Comparison of ENCODE assay signal across 14 cellular contexts in the genomic region with DNA sequence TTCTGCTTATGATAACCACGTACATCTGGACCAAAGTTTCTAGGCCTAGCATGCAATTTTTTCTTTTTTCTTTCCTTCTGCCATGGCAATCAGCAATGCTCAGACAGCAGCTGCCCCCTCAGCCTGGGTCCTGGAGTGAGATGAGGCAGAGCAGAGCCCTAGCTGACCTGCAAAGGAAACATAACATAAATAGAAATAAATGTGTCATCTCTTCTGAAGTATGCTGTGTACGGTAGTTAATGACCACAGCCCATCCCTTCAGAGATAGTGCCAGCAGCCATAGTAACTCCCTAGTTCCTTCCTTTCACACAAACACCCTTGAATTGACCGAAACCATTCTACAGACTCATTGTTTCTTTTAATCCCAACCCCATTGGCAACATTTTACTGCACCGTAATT. TPM values are rescaled to one million over a fixed set of nuclear protein-coding genes. Genes with fewer than 3 reads are reported as not detected.
DNase-seq lines count a peak whose midpoint lies in the region; ATAC-seq and TF ChIP-seq lines count a peak whose summit lies in the region.
"Had no signal": no experiment of that assay in that cellular context is flagged by ENCODE, and none has a peak within 500 bp of the region (broad histone marks: within the 10 kb centered on the region; RNA-seq: fewer than 3 reads in every experiment).

No MANE protein-coding gene starts in this region.

- H3K9me3 Mint-ChIP-seq in activated T-cell treated with anti-CD3 and anti-CD28 coated beads, Interleukin-2, amount 50 U/mL, for 24 hours, result no peaks in the 10 kb centered on the region
- H3K9me3 Mint-ChIP-seq in activated T-cell treated with anti-CD3 and anti-CD28 coated beads, Interleukin-2, amount 50 U/mL, for 4 hours, result no peaks in the 10 kb centered on the region
- H3K9me3 Mint-ChIP-seq: T-helper 1 cell treated with Interleukin-12 subunit alpha and Interleukin-12 subunit beta and Interleukin-4 antibody, amounts not matched to agents 30 μg/mL and 1 μg/mL, for 36 hours had no signal

- H3K4me1 Mint-ChIP-seq in activated T-cell treated with anti-CD3 and anti-CD28 coated beads, Interleukin-2, amount 50 U/mL, for 24 hours (ENCODE audit: low read depth), result peaks cover 66% of the 10 kb centered on the region
- H3K4me1 Mint-ChIP-seq in activated T-cell treated with anti-CD3 and anti-CD28 coated beads, Interleukin-2, amount 50 U/mL, for 4 hours (ENCODE audit: low read depth), result peaks cover 58% of the 10 kb centered on the region

- no peak for DNase-seq in activated T-cell treated with anti-CD3 and anti-CD28 coated beads, Interleukin-2, amount 50 U/mL, for 24 hours
- DNase-seq in activated T-cell treated with anti-CD3 and anti-CD28 coated beads, Interleukin-2, amount 50 U/mL, for 4 hours, result no peak
- DNase-seq in MV-4-11 (lab: John Stamatoyannopoulos, UW) (peak; percentile 65), fibroblast of villous mesenchyme (ENCODE audit: low read depth) (peak; percentile 88), posterior cingulate gyrus (no peak), GM03348 (ENCODE audit: low spot score) (no peak), SHP77 treated with DMSO at 0.1 percent for 48 hours (lab: John Stamatoyannopoulos, UW) (no peak), NCI-H82 (lab: John Stamatoyannopoulos, UW) (no peak)
- DNase-seq: colonic mucosa, foreskin keratinocyte, islet precursor cell, NCI-H146, small intestine had no signal

- H3K4me3 ChIP-seq in fibroblast of villous mesenchyme (ENCODE audit: low read depth, low read length), result no peak overlapping the region
- H3K4me3 ChIP-seq: colonic mucosa had no signal

- H3K27me3 Mint-ChIP-seq in activated T-cell treated with anti-CD3 and anti-CD28 coated beads, Interleukin-2, amount 50 U/mL, for 24 hours, result no peaks in the 10 kb centered on the region
- H3K27me3 Mint-ChIP-seq in activated T-cell treated with anti-CD3 and anti-CD28 coated beads, Interleukin-2, amount 50 U/mL, for 4 hours (ENCODE audit: low read depth), result no peaks in the 10 kb centered on the region

- no peak for ATAC-seq in activated T-cell treated with anti-CD3 and anti-CD28 coated beads, Interleukin-2, amount 50 U/mL, for 4 hours
- ATAC-seq: foreskin keratinocyte had no signal

- intact Hi-C loops in posterior cingulate gyrus (cut with DNase I), result no loop called here

- H3K4me3 Mint-ChIP-seq in activated T-cell treated with anti-CD3 and anti-CD28 coated beads, Interleukin-2, amount 50 U/mL, for 24 hours, result no peak overlapping the region
- no peak overlapping the region for H3K4me3 Mint-ChIP-seq in activated T-cell treated with anti-CD3 and anti-CD28 coated beads, Interleukin-2, amount 50 U/mL, for 4 hours

- peak overlapping the region; percentile 26 for H3K27ac Mint-ChIP-seq in activated T-cell treated with anti-CD3 and anti-CD28 coated beads, Interleukin-2, amount 50 U/mL, for 24 hours

- H3K36me3 Mint-ChIP-seq in activated T-cell treated with anti-CD3 and anti-CD28 coated beads, Interleukin-2, amount 50 U/mL, for 24 hours (ENCODE audit: low read depth), result no peaks in the 10 kb centered on the region
- H3K36me3 Mint-ChIP-seq in activated T-cell treated with anti-CD3 and anti-CD28 coated beads, Interleukin-2, amount 50 U/mL, for 4 hours (ENCODE audit: insufficient read depth), result no peaks in the 10 kb centered on the region

- TF ChIP-seq CTCF in fibroblast of villous mesenchyme (IDR thresholded peaks at IDR 0.05; ENCODE audit: insufficient read depth, low read depth, low read length), result no peak

RNA-seq across cellular contexts. Expression of a gene that starts 8.4 kb away (rescaled TPM):
- total RNA-seq in activated T-cell treated with anti-CD3 and anti-CD28 coated beads, Interleukin-2, amount 50 U/mL, for 4 hours, result 100 to 1,000 TPM; 112 to 126 (median 115) TPM
- 38.3 and 76.4 TPM in 2 replicates for total RNA-seq in fibroblast of villous mesenchyme

Comparison
In these comparisons a context has a peak if more than half of its experiments do, and no peak if none do; other contexts are left out.
1. DNase-seq: peak in MV-4-11 (single experiment) and fibroblast of villous mesenchyme (single experiment); none in activated T-cell treated with anti-CD3 and anti-CD28 coated beads, Interleukin-2, amount 50 U/mL, for 24 hours (single experiment), activated T-cell treated with anti-CD3 and anti-CD28 coated beads, Interleukin-2, amount 50 U/mL, for 4 hours (single experiment), posterior cingulate gyrus (0 of 10), GM03348 (single experiment), SHP77 treated with DMSO at 0.1 percent for 48 hours (single experiment) and NCI-H82 (single experiment).